Comparison of ENCODE assay signal across 9 cellular contexts in the genomic region with DNA sequence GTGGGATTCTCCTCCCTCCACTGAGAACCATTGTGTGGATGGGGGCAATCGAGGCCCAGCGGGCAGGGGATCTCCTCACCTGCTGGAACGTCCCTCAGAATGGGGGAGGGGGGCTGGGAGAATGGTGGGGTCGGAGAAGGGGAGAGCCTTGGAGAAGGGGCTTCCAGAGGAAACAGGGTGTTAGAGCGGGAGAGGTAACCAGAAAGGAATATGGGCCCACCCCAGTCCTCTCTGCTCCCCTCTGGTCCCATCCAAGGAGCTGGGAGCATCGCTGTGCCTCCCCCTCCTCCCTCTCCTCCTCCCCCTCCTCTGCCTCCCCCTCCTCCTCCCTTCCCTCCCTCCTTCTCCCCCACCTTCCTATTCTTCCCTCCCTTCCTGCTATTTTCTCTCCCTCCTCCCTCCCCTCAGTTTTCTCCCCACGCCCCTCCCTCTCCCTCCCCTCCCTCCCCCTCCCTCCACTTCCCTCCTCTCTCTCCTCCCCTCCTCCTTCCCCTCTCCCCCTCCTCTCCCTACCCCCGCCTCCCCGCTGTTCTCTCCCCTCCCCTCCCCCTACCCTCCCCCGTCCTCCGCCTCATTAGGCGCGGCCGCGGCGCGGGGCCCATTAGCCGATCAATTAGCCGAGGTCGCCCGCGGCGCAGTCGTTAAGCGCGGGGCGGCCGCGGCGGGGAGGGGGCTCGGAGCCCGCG. TPM values are rescaled to one million over a fixed set of nuclear protein-coding genes. Genes with fewer than 3 reads are reported as not detected.
DNase-seq lines count a peak whose midpoint lies in the region; ATAC-seq and TF ChIP-seq lines count a peak whose summit lies in the region.
"Had no signal": no experiment of that assay in that cellular context is flagged by ENCODE, and none has a peak within 500 bp of the region (broad histone marks: within the 10 kb centered on the region; RNA-seq: fewer than 3 reads in every experiment).

No MANE protein-coding gene starts in this region.

- intact Hi-C loops in tibial artery (cut with DNase I; ENCODE audit: low total_unique reads): no loop called here

- ATAC-seq in activated T-helper 17 cell treated with anti-CD3 and anti-CD28 coated beads, Interleukin-2, amount 50 U/mL, for 72 hours (replicated peaks): no peak

- H3K9me3 ChIP-seq in SK-N-MC (ENCODE audit: low read depth, low read length) (no peaks in the 10 kb centered on the region), iPS-20b (ENCODE audit: insufficient read depth, low read depth, low read length) (no peaks in the 10 kb centered on the region), tibial artery (no peaks in the 10 kb centered on the region)
- H3K9me3 ChIP-seq: SJCRH30 had no signal

- H3K9ac ChIP-seq in SK-N-MC (ENCODE audit: insufficient read length) (peak overlapping the region; percentile 41), iPS-20b (ENCODE audit: low read depth, low read length) (no peak overlapping the region)

- peaks cover 6% of the 10 kb centered on the region for H3K4me1 Mint-ChIP-seq in activated T-helper 17 cell treated with anti-CD3 and anti-CD28 coated beads, Interleukin-2, amount 50 U/mL, for 72 hours

- DNase-seq in NCI-H2081 (lab: John Stamatoyannopoulos, UW) (peak; percentile 71 to 80), NCI-H2081 treated with DMSO at 0.1 percent for 48 hours (lab: John Stamatoyannopoulos, UW) (no peak), SK-N-MC (ENCODE audit: low read depth, low spot score) (peak; percentile 39), tibial artery (no peak), amniotic stem cell (lab: John Stamatoyannopoulos, UW) (no peak)
- DNase-seq in stimulated activated CD4-positive, alpha-beta T cell treated with anti-CD3 and anti-CD28 coated beads, Interleukin-4, amount 100 ng/mL, for 4 hours: no peak

- H3K27me3 ChIP-seq in iPS-20b (ENCODE audit: insufficient read depth, low read length) (peaks cover 54% of the 10 kb centered on the region), tibial artery (peaks cover 0 to 23% of the 10 kb centered on the region in 2 donors)

- no peaks in the 10 kb centered on the region for H3K9me3 Mint-ChIP-seq in activated T-helper 17 cell treated with anti-CD3 and anti-CD28 coated beads, Interleukin-2, amount 50 U/mL, for 72 hours

- TF ChIP-seq CTCF in tibial artery (IDR thresholded peaks at IDR 0.05): no peak

- H3K36me3 Mint-ChIP-seq in activated T-helper 17 cell treated with anti-CD3 and anti-CD28 coated beads, Interleukin-2, amount 50 U/mL, for 72 hours (ENCODE audit: low read depth): no peaks in the 10 kb centered on the region

- no peak overlapping the region for H3K27ac Mint-ChIP-seq in activated T-helper 17 cell treated with anti-CD3 and anti-CD28 coated beads, Interleukin-2, amount 50 U/mL, for 72 hours

- H3K4me1 ChIP-seq in iPS-20b (ENCODE audit: insufficient read depth, low read length) (peaks cover 5% of the 10 kb centered on the region; the same call in 1 of the 2 replicates), tibial artery (peaks cover 0 to 30% (median 11%) of the 10 kb centered on the region in 4 donors)

- H3K27ac ChIP-seq in SK-N-MC (peak overlapping the region; percentile 88), iPS-20b (ENCODE audit: low read length) (no peak overlapping the region), tibial artery (peak overlapping the region; percentile 37 to 67)
- H3K27ac ChIP-seq: SJCRH30 had no signal

- H3K4me3 ChIP-seq in SK-N-MC: peak overlapping the region; percentile 76
- peak overlapping the region; percentile 34; the same call in 1 of the 2 replicates for H3K4me3 ChIP-seq in iPS-20b (ENCODE audit: low read length)
- H3K4me3 ChIP-seq in tibial artery: peak overlapping the region; percentile 39 to 59

- H3K36me3 ChIP-seq in SK-N-MC (ENCODE audit: insufficient read depth, low read length): no peaks in the 10 kb centered on the region
- H3K36me3 ChIP-seq in iPS-20b (ENCODE audit: insufficient read depth, low read depth, low read length): no peaks in the 10 kb centered on the region
- H3K36me3 ChIP-seq in tibial artery: no peaks in the 10 kb centered on the region
- H3K36me3 ChIP-seq: SJCRH30 had no signal

- no peak overlapping the region for H3K4me3 Mint-ChIP-seq in activated T-helper 17 cell treated with anti-CD3 and anti-CD28 coated beads, Interleukin-2, amount 50 U/mL, for 72 hours

- no peaks in the 10 kb centered on the region for H3K27me3 Mint-ChIP-seq in activated T-helper 17 cell treated with anti-CD3 and anti-CD28 coated beads, Interleukin-2, amount 50 U/mL, for 72 hours

RNA-seq across cellular contexts. Expression of a gene that starts 15.5 kb away (rescaled TPM):
- total RNA-seq in activated T-helper 17 cell treated with anti-CD3 and anti-CD28 coated beads, Interleukin-2, amount 50 U/mL, for 72 hours: 100 to 1,000 TPM; 348 to 436 TPM

RNA-seq across cellular contexts. Expression of a gene that starts 17.7 kb away (rescaled TPM):
- total RNA-seq in activated T-helper 17 cell treated with anti-CD3 and anti-CD28 coated beads, Interleukin-2, amount 50 U/mL, for 72 hours: 1 to 10 TPM; 2.5 to 3.5 TPM

RNA-seq across cellular contexts. Expression of a gene that starts 47.4 kb away (rescaled TPM):
- 1 to 10 TPM; 1.9 to 2.6 TPM for total RNA-seq in activated T-helper 17 cell treated with anti-CD3 and anti-CD28 coated beads, Interleukin-2, amount 50 U/mL, for 72 hours

Comparison
In these comparisons a context has a peak if more than half of its experiments do, and no peak if none do; other contexts are left out.
1. DNase-seq: peak in NCI-H2081 (2 of 2) and SK-N-MC (single experiment); none in NCI-H2081 treated with DMSO at 0.1 percent for 48 hours (single experiment), tibial artery (0 of 2), stimulated activated CD4-positive, alpha-beta T cell treated with anti-CD3 and anti-CD28 coated beads, Interleukin-4, amount 100 ng/mL, for 4 hours (0 of 2) and amniotic stem cell (single experiment).
2. Peak in every context shown above with its lines, with median percentiles within 50 percentile points of each other: H3K4me3 ChIP-seq.